Comparison of ENCODE assay signal across 8 cellular contexts in the genomic region with DNA sequence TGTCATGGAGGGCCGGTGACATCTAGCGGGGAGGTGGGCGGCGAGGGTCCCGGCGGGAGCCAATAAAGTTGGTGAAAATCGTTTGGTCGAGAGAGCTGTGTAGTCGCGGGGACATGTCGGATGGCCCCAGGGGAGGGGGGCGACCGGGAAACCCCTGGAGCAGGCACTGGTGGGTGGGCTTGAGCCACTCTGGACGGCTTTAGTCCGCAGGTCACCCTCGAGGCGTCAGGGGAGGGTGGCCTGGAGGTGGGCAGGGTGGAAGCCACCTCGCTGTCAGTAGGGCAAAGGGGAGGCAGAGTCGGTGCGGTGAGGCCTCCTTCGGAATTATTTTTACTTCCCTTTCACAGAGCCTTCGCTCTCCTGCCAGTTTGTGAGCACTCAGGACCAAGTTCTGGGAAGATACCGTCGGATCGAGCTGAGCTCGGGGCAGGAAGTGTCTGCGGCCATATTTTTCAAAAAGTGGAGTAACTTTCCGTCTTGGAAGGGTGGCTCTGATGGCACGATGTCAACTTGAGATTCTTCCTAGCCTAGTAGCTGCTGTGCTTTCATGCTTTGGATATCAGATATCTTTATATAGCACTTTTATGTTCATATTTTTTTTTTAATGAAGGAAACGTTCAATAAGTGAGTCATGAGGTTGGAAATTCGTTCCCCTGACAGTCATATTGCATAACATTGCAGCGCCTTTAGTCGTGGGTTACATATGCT. TPM values are rescaled to one million over a fixed set of nuclear protein-coding genes. Genes with fewer than 3 reads are reported as not detected.
DNase-seq lines count a peak whose midpoint lies in the region; TF ChIP-seq lines count a peak whose summit lies in the region.

No MANE protein-coding gene starts in this region.

- H3K27ac ChIP-seq in BLaER1 treated with 17β-estradiol and CSF1 and Interleukin-3, amounts not matched to agents 10 nM and 100 nM, result peak overlapping the region; percentile 24 to 80 (median 63); a peak in 18 of 22 replicates
- H3K27ac ChIP-seq in esophagus squamous epithelium, result peak overlapping the region; percentile 93 to 99 (median 98)
- peak overlapping the region; percentile 95 for H3K27ac ChIP-seq in muscle layer of duodenum (ENCODE audit: low read length)
- peak overlapping the region; percentile 88 to 99 (median 94) for H3K27ac ChIP-seq in tibial nerve

- no peaks in the 10 kb centered on the region for H4K20me1 ChIP-seq in BLaER1 treated with 17β-estradiol and CSF1 and Interleukin-3, amounts not matched to agents 10 nM and 100 nM

- intact Hi-C loops in esophagus squamous epithelium (cut with DNase I), result no loop called here

- peak overlapping the region; percentile 64 to 79 (median 70) for H3K4me3 ChIP-seq in BLaER1 treated with 17β-estradiol and CSF1 and Interleukin-3, amounts not matched to agents 10 nM and 100 nM
- H3K4me3 ChIP-seq in esophagus squamous epithelium, result peak overlapping the region; percentile 49 to 84 (median 80)
- peak overlapping the region; percentile 83 to 90 for H3K4me3 ChIP-seq in muscle layer of duodenum (ENCODE audit: low read depth in 1 of 2, low read length in 2 of 2)
- peak overlapping the region; percentile 66 to 90 (median 82) for H3K4me3 ChIP-seq in tibial nerve

- no peak for TF ChIP-seq CTCF in esophagus squamous epithelium (IDR thresholded peaks at IDR 0.05)
- no peak for TF ChIP-seq CTCF in tibial nerve (IDR thresholded peaks at IDR 0.05)

- 0 to 3% methylated on average over 10 to 13 of the region's 33 CpGs for WGBS in esophagus squamous epithelium, 2 donors
- WGBS in tibial nerve, 2 donors, result 1 to 2% methylated on average over 27 to 33 of the region's 33 CpGs

- peak overlapping the region; percentile 58 to 80 (median 74); a peak in 21 of 22 replicates for H3K9ac ChIP-seq in BLaER1 treated with 17β-estradiol and CSF1 and Interleukin-3, amounts not matched to agents 10 nM and 100 nM

- peaks cover 14 to 49% (median 43%) of the 10 kb centered on the region in 11 experiments for H3K27me3 ChIP-seq in BLaER1 treated with 17β-estradiol and CSF1 and Interleukin-3, amounts not matched to agents 10 nM and 100 nM
- H3K27me3 ChIP-seq in esophagus squamous epithelium (no peaks in the 10 kb centered on the region), muscle layer of duodenum (ENCODE audit: low read depth, low read length) (no peaks in the 10 kb centered on the region), tibial nerve (no peaks in the 10 kb centered on the region)

- DNase-seq in LoVo (ENCODE audit: low spot score) (peak; percentile 68), esophagus squamous epithelium (lab: John Stamatoyannopoulos, UW) (no peak), tibial nerve (ENCODE audit: low spot score in 2 of 2) (peak in 1 of 2 donors; percentile 41), GDM1 (lab: John Stamatoyannopoulos, UW) (no peak), retina (no peak)
- DNase-seq in activated T-cell treated with anti-CD3 and anti-CD28 coated beads, Interleukin-2, amount 50 U/mL, for 1 hour, result peak; percentile 50

- peak in 1 of 2 donors; percentile 61 for TF ChIP-seq EP300 in tibial nerve (IDR thresholded peaks at IDR 0.05)

- H3K4me2 ChIP-seq in BLaER1 treated with 17β-estradiol and CSF1 and Interleukin-3, amounts not matched to agents 10 nM and 100 nM, result peak overlapping the region; percentile 78 to 96 (median 90)

- no peak for TF ChIP-seq POLR2A in esophagus squamous epithelium (IDR thresholded peaks at IDR 0.05)
- TF ChIP-seq POLR2A in tibial nerve (IDR thresholded peaks at IDR 0.05), result no peak

- H3K9me3 ChIP-seq in BLaER1 treated with 17β-estradiol and CSF1 and Interleukin-3, amounts not matched to agents 10 nM and 100 nM (replicated peaks in 1 of 11), result peaks cover 7 to 13% (median 10%) of the 10 kb centered on the region in 11 experiments; a peak in 19 of 22 replicates
- H3K9me3 ChIP-seq in esophagus squamous epithelium (no peaks in the 10 kb centered on the region), muscle layer of duodenum (ENCODE audit: control insufficient read depth in 1 of 2, low read length in 2 of 2) (no peaks in the 10 kb centered on the region), tibial nerve (no peaks in the 10 kb centered on the region)

- no peaks in the 10 kb centered on the region for H3K36me3 ChIP-seq in BLaER1 treated with 17β-estradiol and CSF1 and Interleukin-3, amounts not matched to agents 10 nM and 100 nM
- H3K36me3 ChIP-seq in esophagus squamous epithelium, result no peaks in the 10 kb centered on the region
- H3K36me3 ChIP-seq in muscle layer of duodenum (ENCODE audit: control insufficient read depth in 1 of 2, insufficient read depth in 2 of 2, low read length in 2 of 2), result peaks cover 0 to 10% of the 10 kb centered on the region in 2 donors
- H3K36me3 ChIP-seq in tibial nerve, result no peaks in the 10 kb centered on the region

- H3K4me1 ChIP-seq in BLaER1 treated with 17β-estradiol and CSF1 and Interleukin-3, amounts not matched to agents 10 nM and 100 nM, result peaks cover 16 to 31% (median 25%) of the 10 kb centered on the region in 10 experiments
- H3K4me1 ChIP-seq in esophagus squamous epithelium (peaks cover 4 to 51% (median 10%) of the 10 kb centered on the region in 3 donors), muscle layer of duodenum (ENCODE audit: control insufficient read depth in 1 of 2, insufficient read depth in 2 of 2, low read length in 2 of 2) (no peaks in the 10 kb centered on the region), tibial nerve (peaks cover 0 to 54% (median 10%) of the 10 kb centered on the region in 4 donors)

RNA-seq across cellular contexts. Expression of a gene that starts 28.2 kb away (rescaled TPM):
- total RNA-seq in esophagus squamous epithelium, result 10 to 100 TPM; 16.0 to 21.4 (median 18.2) TPM
- total RNA-seq in tibial nerve, result 10 to 100 TPM; 11.7 to 22.6 (median 19.2) TPM

RNA-seq across cellular contexts. Expression of a gene that starts 28.4 kb away (rescaled TPM):
- total RNA-seq in esophagus squamous epithelium (1 to 10 TPM in 1 of 4 donors, under 1 TPM in 3; 0.15 to 2.6 (median 0.65) TPM), tibial nerve (1 to 10 TPM in 1 of 4 donors, under 1 TPM in 3; 0.20 to 2.1 (median 0.89) TPM)

RNA-seq across cellular contexts. Expression of a gene that starts 38.9 kb away (rescaled TPM):
- under 1 TPM in 1 of 4 donors, not detected in 3; 0.50 TPM for total RNA-seq in esophagus squamous epithelium
- 10 to 100 TPM in 1 of 4 donors, 1 to 10 TPM in 3; 1.2 to 10.5 (median 6.2) TPM for total RNA-seq in tibial nerve

Comparison
In these comparisons a context has a peak if more than half of its experiments do, and no peak if none do; other contexts are left out.
1. DNase-seq: peak in LoVo (single experiment) and activated T-cell treated with anti-CD3 and anti-CD28 coated beads, Interleukin-2, amount 50 U/mL, for 1 hour (single experiment); none in esophagus squamous epithelium (single experiment), GDM1 (single experiment) and retina (single experiment).
2. Peak in every context shown above with its lines, with median percentiles within 50 percentile points of each other: H3K27ac ChIP-seq and H3K4me3 ChIP-seq.